19 cellular contexts compared by ENCODE assay signal in the genomic region with DNA sequence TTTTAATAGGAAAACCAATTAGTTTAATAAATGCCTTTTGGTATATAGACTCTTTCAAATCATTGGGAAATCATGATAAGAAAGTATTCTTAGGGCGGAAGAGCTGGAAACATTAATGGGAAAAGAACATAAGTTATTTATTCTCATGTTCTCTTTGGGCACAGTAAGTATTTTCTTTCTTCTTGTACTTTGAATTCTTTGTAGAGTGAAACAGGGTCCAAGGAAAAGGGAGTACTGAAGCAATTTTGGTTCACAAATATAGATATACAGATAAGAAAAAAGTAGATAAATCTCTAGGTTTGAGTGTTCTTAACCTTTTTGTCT.
DNase-seq lines count a peak whose midpoint lies in the region; ATAC-seq and TF ChIP-seq lines count a peak whose summit lies in the region.
"Had no signal": no experiment of that assay in that cellular context is flagged by ENCODE, and none has a peak within 500 bp of the region (broad histone marks: within the 10 kb centered on the region; RNA-seq: fewer than 3 reads in every experiment).

No MANE protein-coding gene starts in this region.

- no peak overlapping the region for H2AK5ac ChIP-seq in mesenchymal stem cell (ENCODE audit: low read length, severe bottlenecking)

- intact Hi-C loops in activated CD4-positive, alpha-beta memory T cell treated with anti-CD3 and anti-CD28 coated beads for 36 hours (cut with micrococcal nuclease), result no loop called here
- intact Hi-C loops in lower leg skin (cut with DNase I; ENCODE audit: low total_unique reads), result no loop called here

- no peak overlapping the region for H3K4ac ChIP-seq in mesenchymal stem cell (ENCODE audit: low read depth in 1 of 2, low read length in 2 of 2)

- no peak overlapping the region for H4K8ac ChIP-seq in mesenchymal stem cell (ENCODE audit: low read length)

- no peak overlapping the region for H2BK120ac ChIP-seq in mesenchymal stem cell (ENCODE audit: low read depth, low read length)

- no peak overlapping the region for H3K4me3 Mint-ChIP-seq in activated CD4-positive, alpha-beta memory T cell treated with anti-CD3 and anti-CD28 coated beads for 36 hours
- no peak overlapping the region for H3K4me3 Mint-ChIP-seq in activated CD4-positive, alpha-beta memory T cell treated with anti-CD3 and anti-CD28 coated beads, Interleukin-2, amount 10 ng/mL, durations not matched to agents 7 days and 5 days
- H3K4me3 Mint-ChIP-seq: activated naive CD8-positive, alpha-beta T cell treated with anti-CD3 and anti-CD28 coated beads, Interleukin-2, amount 10 ng/mL, durations not matched to agents 7 days and 5 days had no signal

- CTCF ChIA-PET in activated CD4-positive, alpha-beta memory T cell treated with anti-CD3 and anti-CD28 coated beads for 36 hours (lab: Charles Lee), result interaction anchor here (0.8 to 2.7 kb wide), 6 partner anchors 10 to 267 kb away, joined by 3 to 11 read pairs (median 6); no protein-coding TSS in a partner anchor
- CTCF ChIA-PET in activated CD4-positive, alpha-beta memory T cell treated with anti-CD3 and anti-CD28 coated beads, Interleukin-2, amount 10 ng/mL, durations not matched to agents 7 days and 5 days (lab: Charles Lee), result interaction anchor here (5.0 to 8.7 kb wide), 2 partner anchors 9 to 188 kb away, joined by 65 to 97 read pairs; no protein-coding TSS in a partner anchor

- H2BK5ac ChIP-seq in mesenchymal stem cell (ENCODE audit: low read depth, low read length, poor library complexity, severe bottlenecking), result no peak overlapping the region

- TF ChIP-seq CTCF in upper lobe of left lung (IDR thresholded peaks at IDR 0.05), result no peak
- TF ChIP-seq CTCF in lower leg skin (IDR thresholded peaks at IDR 0.05), result no peak

- H3K27ac ChIP-seq in cingulate gyrus (ENCODE audit: low read depth, low read length) (peak overlapping the region; percentile 25), mesenchymal stem cell (ENCODE audit: low read length, poor library complexity, severe bottlenecking) (no peak overlapping the region), upper lobe of left lung (peak overlapping the region; percentile 27 to 44 (median 38))

- H3K36me3 ChIP-seq in mesenchymal stem cell (ENCODE audit: control insufficient read depth in 1 of 2, insufficient read depth in 2 of 2, low read depth in 1 of 2, low read length in 2 of 2), result peaks cover 40 to 46% of the 10 kb centered on the region in 2 experiments
- H3K36me3 ChIP-seq in upper lobe of left lung, result peaks cover 6 to 28% (median 13%) of the 10 kb centered on the region in 4 donors

- DNase-seq in activated CD4-positive, alpha-beta memory T cell treated with anti-CD3 and anti-CD28 coated beads for 36 hours, result no peak
- no peak for DNase-seq in activated CD4-positive, alpha-beta memory T cell treated with anti-CD3 and anti-CD28 coated beads, Interleukin-2, amount 10 ng/mL, durations not matched to agents 7 days and 5 days
- DNase-seq in mesenchymal stem cell (no peak), upper lobe of left lung (no peak), NCI-H1417 (lab: John Stamatoyannopoulos, UW) (no peak), lower leg skin (ENCODE audit: low spot score in 2 of 2) (no peak), NCI-H2081 (lab: John Stamatoyannopoulos, UW) (no peak)
- DNase-seq: activated CD4-positive, alpha-beta T cell treated with anti-CD3 and anti-CD28 coated beads for 4 hours; activated naive CD8-positive, alpha-beta T cell treated with anti-CD3 and anti-CD28 coated beads, Interleukin-2, amount 10 ng/mL, durations not matched to agents 7 days and 5 days; activated T-cell treated with anti-CD3 and anti-CD28 coated beads for 4 hours; central memory CD4-positive, alpha-beta T cell; Kasumi-1; NCI-H1417 treated with DMSO at 0.1 percent for 48 hours; NCI-H2227 treated with DMSO at 0.1 percent for 48 hours; NK-92 treated with Interleukin-12 subunit alpha and Interleukin-12 subunit beta, amount 100 ng/mL, for 24 hours; occipital lobe; SHP77; T-helper 9 cell had no signal

- ATAC-seq in upper lobe of left lung (ENCODE audit: low FRiP score in 2 of 2), result no peak

- H3K27ac Mint-ChIP-seq in activated CD4-positive, alpha-beta memory T cell treated with anti-CD3 and anti-CD28 coated beads for 36 hours, result peak overlapping the region; percentile 38
- H3K27ac Mint-ChIP-seq in activated CD4-positive, alpha-beta memory T cell treated with anti-CD3 and anti-CD28 coated beads, Interleukin-2, amount 10 ng/mL, durations not matched to agents 7 days and 5 days, result no peak overlapping the region

- no peak overlapping the region for H3K23ac ChIP-seq in mesenchymal stem cell (ENCODE audit: low read length in 2 of 2)

- peak overlapping the region; percentile 56 for H3K9ac ChIP-seq in mesenchymal stem cell (ENCODE audit: low read length)

- H2AFZ ChIP-seq in mesenchymal stem cell (ENCODE audit: low read depth, low read length), result no peak overlapping the region

- POLR2A ChIA-PET in activated CD4-positive, alpha-beta memory T cell treated with anti-CD3 and anti-CD28 coated beads for 36 hours (lab: Charles Lee), result interaction anchor here (1.1 kb wide), 2 partner anchors 10 to 27 kb away, joined by 4 to 5 read pairs; no protein-coding TSS in a partner anchor
- POLR2A ChIA-PET in activated CD4-positive, alpha-beta memory T cell treated with anti-CD3 and anti-CD28 coated beads, Interleukin-2, amount 10 ng/mL, durations not matched to agents 7 days and 5 days (lab: Charles Lee), result interaction anchor here (1.4 to 5.2 kb wide), 2 partner anchors 9 to 38 kb away, joined by 3 to 61 read pairs; no protein-coding TSS in a partner anchor

- H3K4me2 ChIP-seq in mesenchymal stem cell (ENCODE audit: low read length, poor library complexity, severe bottlenecking), result no peak overlapping the region

- 88% methylated on average over 1 of the region's 1 CpG for WGBS in mesenchymal stem cell
- 68 to 69% methylated on average over 1 of the region's 1 CpG for WGBS in upper lobe of left lung, 2 donors
- 95 to 97% methylated on average over 1 of the region's 1 CpG for WGBS in lower leg skin, 2 donors

- no peak overlapping the region for H3K14ac ChIP-seq in mesenchymal stem cell (ENCODE audit: low read length in 2 of 2)

- peaks cover 10% of the 10 kb centered on the region for H3K79me1 ChIP-seq in mesenchymal stem cell (replicated peaks; ENCODE audit: low read length, poor library complexity, severe bottlenecking)

- peaks cover 38% of the 10 kb centered on the region for H3K4me1 Mint-ChIP-seq in activated CD4-positive, alpha-beta memory T cell treated with anti-CD3 and anti-CD28 coated beads for 36 hours (ENCODE audit: low read depth)
- H3K4me1 Mint-ChIP-seq in activated CD4-positive, alpha-beta memory T cell treated with anti-CD3 and anti-CD28 coated beads, Interleukin-2, amount 10 ng/mL, durations not matched to agents 7 days and 5 days, result peaks cover 39% of the 10 kb centered on the region

- no peaks in the 10 kb centered on the region for H3K27me3 ChIP-seq in mesenchymal stem cell (ENCODE audit: control insufficient read depth in 1 of 2, insufficient read depth in 1 of 2, low read length in 2 of 2)
- H3K27me3 ChIP-seq in upper lobe of left lung, result no peaks in the 10 kb centered on the region

- no peak overlapping the region for H2BK12ac ChIP-seq in mesenchymal stem cell (ENCODE audit: low read length in 2 of 2)

- H3K9me3 Mint-ChIP-seq in activated CD4-positive, alpha-beta memory T cell treated with anti-CD3 and anti-CD28 coated beads for 36 hours, result no peaks in the 10 kb centered on the region
- no peaks in the 10 kb centered on the region for H3K9me3 Mint-ChIP-seq in activated CD4-positive, alpha-beta memory T cell treated with anti-CD3 and anti-CD28 coated beads, Interleukin-2, amount 10 ng/mL, durations not matched to agents 7 days and 5 days
- H3K9me3 Mint-ChIP-seq: activated naive CD8-positive, alpha-beta T cell treated with anti-CD3 and anti-CD28 coated beads, Interleukin-2, amount 10 ng/mL, durations not matched to agents 7 days and 5 days had no signal

- peaks cover 12% of the 10 kb centered on the region for H3K4me1 ChIP-seq in mesenchymal stem cell (ENCODE audit: control insufficient read depth, insufficient read depth, low read depth, low read length)
- H3K4me1 ChIP-seq in upper lobe of left lung, result peaks cover 2 to 41% (median 30%) of the 10 kb centered on the region in 4 donors

- H3K36me3 Mint-ChIP-seq in activated CD4-positive, alpha-beta memory T cell treated with anti-CD3 and anti-CD28 coated beads for 36 hours, result peaks cover 64% of the 10 kb centered on the region
- peaks cover 81% of the 10 kb centered on the region for H3K36me3 Mint-ChIP-seq in activated CD4-positive, alpha-beta memory T cell treated with anti-CD3 and anti-CD28 coated beads, Interleukin-2, amount 10 ng/mL, durations not matched to agents 7 days and 5 days (ENCODE audit: low read depth)

- TF ChIP-seq EP300 in upper lobe of left lung (IDR thresholded peaks at IDR 0.05), result no peak

- no peak overlapping the region for H2BK15ac ChIP-seq in mesenchymal stem cell (ENCODE audit: low read depth, poor library complexity, severe bottlenecking)

- H3K9me3 ChIP-seq in mesenchymal stem cell (ENCODE audit: control insufficient read depth, low read length) (no peaks in the 10 kb centered on the region), upper lobe of left lung (no peaks in the 10 kb centered on the region)

- TF ChIP-seq POLR2A in upper lobe of left lung (IDR thresholded peaks at IDR 0.05) (no peak), lower leg skin (IDR thresholded peaks at IDR 0.05) (no peak)

- H3K27me3 Mint-ChIP-seq in activated CD4-positive, alpha-beta memory T cell treated with anti-CD3 and anti-CD28 coated beads for 36 hours, result no peaks in the 10 kb centered on the region
- no peaks in the 10 kb centered on the region for H3K27me3 Mint-ChIP-seq in activated CD4-positive, alpha-beta memory T cell treated with anti-CD3 and anti-CD28 coated beads, Interleukin-2, amount 10 ng/mL, durations not matched to agents 7 days and 5 days
- H3K27me3 Mint-ChIP-seq: activated naive CD8-positive, alpha-beta T cell treated with anti-CD3 and anti-CD28 coated beads, Interleukin-2, amount 10 ng/mL, durations not matched to agents 7 days and 5 days had no signal

- H3K18ac ChIP-seq in mesenchymal stem cell (ENCODE audit: low read depth in 1 of 2, low read length in 2 of 2), result no peak overlapping the region

- no peak overlapping the region for H4K91ac ChIP-seq in mesenchymal stem cell (ENCODE audit: low read length)

- no peak overlapping the region for H3K4me3 ChIP-seq in mesenchymal stem cell (ENCODE audit: insufficient read depth in 1 of 2, low read depth in 1 of 2, low read length in 2 of 2)
- no peak overlapping the region for H3K4me3 ChIP-seq in upper lobe of left lung
- no peak overlapping the region for H3K4me3 ChIP-seq in lower leg skin (ENCODE audit: low read depth, poor library complexity, severe bottlenecking)
